8 cellular contexts compared by ENCODE assay signal in genomic region chr1:117605811-117606607, GRCh38. TPM values are rescaled to one million over a fixed set of nuclear protein-coding genes. Genes with fewer than 3 reads are reported as not detected.
A peak's percentile ranks its signal among the peaks of the same experiment; 100 is the strongest.
DNase-seq lines count a peak whose midpoint lies in the region; ATAC-seq and TF ChIP-seq lines count a peak whose summit lies in the region.

Gene TENT5C, plus strand, starts transcription at chr1:117606048. Its CDS starts 16,821 bp downstream, at chr1:117622869.

- H3K4me3 ChIP-seq in IMR-90 (ENCODE audit: insufficient read depth, low read depth, low read length) (peak within 1 kb of the TSS; percentile 84), OCI-LY7 (ENCODE audit: low read depth, low read length, poor library complexity, severe bottlenecking) (peak within 1 kb of the TSS; percentile 90)

- no peaks in the 10 kb centered on the region for H3K9me2 ChIP-seq in OCI-LY7 (ENCODE audit: insufficient read depth, low read length)

- H2BK15ac ChIP-seq in IMR-90 (ENCODE audit: low read depth, low read length) = no peak within 1 kb of the TSS

- peak within 1 kb of the TSS; percentile 4; the same call in 1 of the 2 replicates for H2AK5ac ChIP-seq in IMR-90 (ENCODE audit: low read depth, low read length)

- H3K27ac ChIP-seq in IMR-90 (ENCODE audit: insufficient read depth, low read length) = peak within 1 kb of the TSS; percentile 47
- H3K27ac ChIP-seq in OCI-LY7 (ENCODE audit: low read depth, low read length, poor library complexity, severe bottlenecking) = peak within 1 kb of the TSS; percentile 35

- peaks cover 49% of the 10 kb centered on the region; the same call in 1 of the 2 replicates for H4K20me1 ChIP-seq in IMR-90 (ENCODE audit: insufficient read depth, low read length)
- H4K20me1 ChIP-seq in OCI-LY7 (ENCODE audit: insufficient read depth, low read length) = peaks cover 7% of the 10 kb centered on the region; the same call in 1 of the 2 replicates

- dilution Hi-C loops in IMR-90 (cut with HindIII; ENCODE audit: low sequenced_read_pairs, unreplicated experiment) = no loop called here

- H4K5ac ChIP-seq in IMR-90 (ENCODE audit: low read depth, low read length) = no peak within 1 kb of the TSS

- H2BK20ac ChIP-seq in IMR-90 (ENCODE audit: low read depth, low read length) = 0 out of 2 replicates have a peak within 1 kb of the TSS, but pooled peaks have one; percentile 1

- peak within 1 kb of the TSS; percentile 75 for H3K4ac ChIP-seq in IMR-90 (ENCODE audit: low read depth, low read length)

- H3K9me1 ChIP-seq in IMR-90 (ENCODE audit: insufficient read depth, low read length) = peaks cover 15% of the 10 kb centered on the region

- TF ChIP-seq CTCF in IMR-90 (conservative IDR thresholded peaks at IDR 0.05; ENCODE audit: low read depth, low read length) (no peak), OCI-LY7 (conservative IDR thresholded peaks at IDR 0.05; ENCODE audit: low read length) (no peak)

- no peak within 1 kb of the TSS for H4K91ac ChIP-seq in IMR-90 (ENCODE audit: insufficient read depth, low read depth, low read length)

- no peak within 1 kb of the TSS for H2BK5ac ChIP-seq in IMR-90 (ENCODE audit: low read depth, low read length, poor library complexity, severe bottlenecking)

- H3K9ac ChIP-seq in IMR-90 (ENCODE audit: low read depth, low read length) = peak within 1 kb of the TSS; percentile 72

- in situ Hi-C loops in IMR-90 (cut with MboI; ENCODE audit: low sequenced_read_pairs) = loop anchor here (5.0 to 10.0 kb wide), 2 partner anchors 91 to 149 kb away; no protein-coding TSS in a partner anchor

- H3K56ac ChIP-seq in IMR-90 (ENCODE audit: extremely low read depth, insufficient read depth, low read length) = peak within 1 kb of the TSS; percentile 71; the same call in 1 of the 2 replicates

- intact Hi-C loops in IMR-90 (cut with micrococcal nuclease) (loop anchor here (1.0 to 5.0 kb wide), 7 partner anchors 69 to 289 kb away; partner anchors contain the start of gene MAN1A2), OCI-LY7 (cut with micrococcal nuclease; ENCODE audit: unreplicated experiment) (loop anchor here (1.0 to 5.0 kb wide), 3 partner anchors 30 to 151 kb away; no protein-coding TSS in a partner anchor)

- peak within 1 kb of the TSS; percentile 96 for H3K14ac ChIP-seq in IMR-90 (replicated peaks; ENCODE audit: low read depth, low read length)

- H3K79me1 ChIP-seq in IMR-90 (ENCODE audit: low read depth in 1 of 2, low read length in 2 of 2) = peaks cover 4 to 44% of the 10 kb centered on the region in 2 experiments

- peak; percentile 88 for DNase-seq in DMS153 treated with DMSO at 0.1 percent for 48 hours (lab: John Stamatoyannopoulos, UW; ENCODE audit: unreplicated experiment)
- DNase-seq in IMR-90 = peak; percentile 95
- DNase-seq in OCI-LY7 (ENCODE audit: low spot score) = peak; percentile 99
- peak; percentile 97 for DNase-seq in activated T-cell treated with anti-CD3 and anti-CD28 coated beads for 4 hours
- DNase-seq in erythroblast (lab: John Stamatoyannopoulos, UW) = peak; percentile 98 to 99
- peak; percentile 98 for DNase-seq in mucosa of gallbladder (ENCODE audit: low spot score)
- DNase-seq in stimulated activated CD8-positive, alpha-beta memory T cell treated with anti-CD3 and anti-CD28 coated beads, Interleukin-4, amount 100 ng/mL, for 1 hour (ENCODE audit: low read depth in 2 of 2, low spot score in 1 of 2) = peak; percentile 94 to 97

- POLR2A ChIA-PET in IMR-90 (lab: Charles Lee; ENCODE audit: unreplicated experiment) = no interaction called here
- POLR2A ChIA-PET in OCI-LY7 (lab: Charles Lee) = interaction anchor here (0.9 to 15.8 kb wide), 10 partner anchors 9 to 71 kb away, joined by 3 to 281 read pairs (median 6); no protein-coding TSS in a partner anchor

- ATAC-seq in GM21576 (IDR thresholded peaks at IDR 0.05; ENCODE audit: unreplicated experiment) (peak; percentile 82), IMR-90 (ENCODE audit: low read depth) (peak; percentile 98)

- peak within 1 kb of the TSS; percentile 41 for H3K23ac ChIP-seq in IMR-90 (ENCODE audit: low read depth, low read length)

- peak within 1 kb of the TSS; percentile 56 for H2BK120ac ChIP-seq in IMR-90 (ENCODE audit: low read depth, low read length)

- CTCF ChIA-PET in IMR-90 (lab: Yijun Ruan, JAX) = interaction anchor here (1.2 kb wide), 1 partner anchor 152 kb away, joined by 3 read pairs; no protein-coding TSS in a partner anchor
- CTCF ChIA-PET in OCI-LY7 (lab: Charles Lee; ENCODE audit: unreplicated experiment) = no interaction called here

- 0 out of 2 replicates have a peak, but pooled peaks cover 2% of the 10 kb centered on the region for H3K27me3 ChIP-seq in IMR-90 (ENCODE audit: control insufficient read depth, insufficient read depth, low read length)

- no peak for TF ChIP-seq RAD21 in IMR-90 (IDR thresholded peaks at IDR 0.05; ENCODE audit: low read length)

- H3K36me3 ChIP-seq in IMR-90 (ENCODE audit: control insufficient read depth, insufficient read depth, low read length) (no peaks in the 10 kb centered on the region), OCI-LY7 (ENCODE audit: insufficient read depth, low read length) (peaks cover 17% of the 10 kb centered on the region)

- WGBS in IMR-90 (ENCODE audit: extremely low coverage in 2 of 2, insufficient read length in 1 of 2), 2 experiments = 0% methylated on average over 3 of the region's 68 CpGs; no CpG with 5 or more reads in 1 of the 2 experiments

- H2AFZ ChIP-seq in IMR-90 (replicated peaks; ENCODE audit: low read length, poor library complexity) (peak within 1 kb of the TSS; percentile 93), OCI-LY7 (ENCODE audit: low read length) (peak within 1 kb of the TSS; percentile 80)

- no peaks in the 10 kb centered on the region for H3K9me3 ChIP-seq in IMR-90 (ENCODE audit: control insufficient read depth, insufficient read depth, low read length)
- H3K9me3 ChIP-seq in OCI-LY7 (ENCODE audit: low read length) = no peaks in the 10 kb centered on the region

- no peak within 1 kb of the TSS for H3K18ac ChIP-seq in IMR-90 (ENCODE audit: low read depth, low read length)

- peak; percentile 96 for TF ChIP-seq POLR2A in IMR-90 (IDR thresholded peaks at IDR 0.05; ENCODE audit: low read depth, low read length)
- peak; percentile 98 for TF ChIP-seq POLR2A in erythroblast (IDR thresholded peaks at IDR 0.05; ENCODE audit: low read length)

- H3K79me2 ChIP-seq in OCI-LY7 (ENCODE audit: insufficient read depth, low read depth, low read length) = peaks cover 45% of the 10 kb centered on the region; the same call in 1 of the 2 replicates

- H2AK9ac ChIP-seq in IMR-90 (replicated peaks; ENCODE audit: low read depth, low read length, poor library complexity) = peak within 1 kb of the TSS; percentile 48

- H3K4me2 ChIP-seq in IMR-90 (ENCODE audit: low read depth, low read length) = peak within 1 kb of the TSS; percentile 88
- peak within 1 kb of the TSS; percentile 88 for H3K4me2 ChIP-seq in OCI-LY7 (ENCODE audit: low read length)

- H3K4me1 ChIP-seq in IMR-90 (ENCODE audit: control insufficient read depth, insufficient read depth, low read length) (peaks cover 5% of the 10 kb centered on the region; the same call in 1 of the 2 replicates), OCI-LY7 (ENCODE audit: insufficient read depth, low read length, poor library complexity, severe bottlenecking) (peaks cover 27% of the 10 kb centered on the region)

- H4K8ac ChIP-seq in IMR-90 (ENCODE audit: low read depth in 2 of 2, low read length in 2 of 2) = peak within 1 kb of the TSS in 1 of 2 experiments; percentile 12; a peak in 1 of 4 replicates

- no TSS peak for BruUV-seq in IMR-90 (replicated peaks; lab: Mats Ljungman, UMichigan)
- no TSS peak for BruUV-seq in OCI-LY7 (replicated peaks; lab: Mats Ljungman, UMichigan)

TF ChIP-seq in IMR-90, 13 proteins besides CTCF, POLR2A, EP300 and RAD21:
- TF ChIP-seq MXI1 (IDR thresholded peaks at IDR 0.05; ENCODE audit: borderline replicate concordance, low read depth, low read length) (0 out of 2 replicates have a peak, but pooled peaks have one; percentile 63), FOS (IDR thresholded peaks at IDR 0.05; ENCODE audit: low read depth, low read length) (no peak), MAZ (IDR thresholded peaks at IDR 0.05; ENCODE audit: borderline replicate concordance, low read depth, low read length) (peak; percentile 92)

RNA-seq across cellular contexts. Expression of gene TENT5C, which starts in this region (rescaled TPM):
- 4.1 and 5.3 TPM in 2 replicates for total RNA-seq in IMR-90 (2012; rRNA removed)
- polyA plus RNA-seq in IMR-90 (2012; rRNA removed) = 1.2 and 1.5 TPM in 2 replicates
- polyA plus RNA-seq in IMR-90 (2012; cell fraction: cytosol; rRNA removed) = 0.53 and 0.84 TPM in 2 replicates
- polyA plus RNA-seq in IMR-90 (2012; cell fraction: nucleus; rRNA removed; ENCODE audit: low replicate concordance) = 0.44 and 1.0 TPM in 2 replicates
- total RNA-seq in OCI-LY7 (2014; rRNA removed; shearing (Covaris generic)) = 11.6 and 13.3 TPM in 2 replicates
- 26.5 and 31.1 TPM in 2 replicates for total RNA-seq in OCI-LY7 (2022)
- 8.1 TPM for total RNA-seq in mucosa of gallbladder

Comparison
In these comparisons a context has a peak if more than half of its experiments do, and no peak if none do; other contexts are left out.
1. Peak in every context shown above with its lines: DNase-seq, ATAC-seq, H3K4me3 ChIP-seq and H3K27ac ChIP-seq.